Comparison of ENCODE assay signal across 10 cellular contexts in genomic region chr12:54368016-54368708, GRCh38. TPM values are rescaled to one million over a fixed set of nuclear protein-coding genes. Genes with fewer than 3 reads are reported as not detected.
DNase-seq lines count a peak whose midpoint lies in the region; ATAC-seq, FAIRE-seq and TF ChIP-seq lines count a peak whose summit lies in the region.
"Had no signal": no experiment of that assay in that cellular context is flagged by ENCODE, and none has a peak within 500 bp of the region (broad histone marks: within the 10 kb centered on the region; RNA-seq: fewer than 3 reads in every experiment).

No MANE protein-coding gene starts in this region.

- no peak for FAIRE-seq in HepG2 (lab: Jason Lieb, UNC)
- FAIRE-seq: urothelium cell line had no signal

- POLR2A ChIA-PET in A673 (lab: Charles Lee; ENCODE audit: low non-redundant PET) (interaction anchor here (0.5 to 0.7 kb wide), 2 partner anchors 9 to 12 kb away, joined by 3 read pairs; no protein-coding TSS in a partner anchor), HepG2 (lab: Yijun Ruan, JAX) (interaction anchor here (1.0 to 1.9 kb wide), 2 partner anchors 9 to 88 kb away, joined by 3 to 7 read pairs; partner anchors contain the start of genes CBX5 and HNRNPA1)

- intact Hi-C loops in A673 (cut with micrococcal nuclease; ENCODE audit: unreplicated experiment): loop anchor here (1.0 to 2.0 kb wide), 3 partner anchors 31 to 148 kb away; no protein-coding TSS in a partner anchor
- intact Hi-C loops in HepG2 (cut with micrococcal nuclease; ENCODE audit: unreplicated experiment): loop anchor here (1.0 to 10.0 kb wide), 4 partner anchors 117 to 363 kb away; partner anchors contain the start of genes HOXC8 and HOXC9

- BruUV-seq in A673 (replicated peaks; lab: Mats Ljungman, UMichigan) (no TSS peak), HepG2 (replicated peaks; lab: Mats Ljungman, UMichigan) (no TSS peak)

- TF ChIP-seq CTCF in A673 (conservative IDR thresholded peaks at IDR 0.05; ENCODE audit: low read depth, low read length) (no peak), Peyer's patch (IDR thresholded peaks at IDR 0.05) (no peak), HepG2 (CRISPR knock-in tag; IDR thresholded peaks at IDR 0.05) (no peak)

- H4K20me1 ChIP-seq in HepG2 (ENCODE audit: insufficient read depth, low read length): no peaks in the 10 kb centered on the region

- H3K4me3 ChIP-seq in A673 (ENCODE audit: low read depth, low read length, poor library complexity, severe bottlenecking) (peak overlapping the region; percentile 50), Peyer's patch (peak overlapping the region in 3 of 4 donors; percentile 2 to 42 (median 10)), HepG2 (replicated peaks in 1 of 3; ENCODE audit: insufficient read depth in 1 of 3, low read depth in 2 of 3, low read length in 3 of 3) (peak overlapping the region in 2 of 3 experiments; percentile 41 to 56; a peak in 4 of 6 replicates)
- H3K4me3 ChIP-seq: colonic mucosa had no signal

- peak overlapping the region; percentile 36 for H3K27ac ChIP-seq in A673 (ENCODE audit: low read depth, low read length, poor library complexity, severe bottlenecking)
- no peak overlapping the region for H3K27ac ChIP-seq in Peyer's patch
- H3K27ac ChIP-seq in HepG2 (ENCODE audit: extremely low read length, insufficient read depth, low read length): no peak overlapping the region
- H3K27ac ChIP-seq: colonic mucosa had no signal

- TF ChIP-seq RAD21 in HepG2 (CRISPR knock-in tag; IDR thresholded peaks at IDR 0.05): no peak

- H3K36me3 ChIP-seq in A673 (ENCODE audit: insufficient read depth, low read length, poor library complexity, severe bottlenecking) (no peaks in the 10 kb centered on the region), Peyer's patch (no peaks in the 10 kb centered on the region), HepG2 (replicated peaks in 1 of 2; ENCODE audit: control insufficient read depth in 1 of 2, insufficient read depth in 2 of 2, low read length in 2 of 2) (no peaks in the 10 kb centered on the region)
- H3K36me3 ChIP-seq: colonic mucosa had no signal

- H2AFZ ChIP-seq in HepG2 (ENCODE audit: low read length): peak overlapping the region; percentile 70

- peak overlapping the region; percentile 31; the same call in 1 of the 2 replicates for H3K9ac ChIP-seq in HepG2 (ENCODE audit: insufficient read depth, low read depth, low read length)

- in situ Hi-C loops in HepG2 (cut with HindIII; ENCODE audit: extremely low pct_ligation_motif_present, low pct_unique_long_range_greater_than_20kb): loop anchor here (5.0 to 10.0 kb wide), 2 partner anchors 116 to 353 kb away; no protein-coding TSS in a partner anchor

- CTCF ChIA-PET in A673 (lab: Charles Lee): interaction anchor here (0.6 to 1.6 kb wide), 9 partner anchors 11 to 161 kb away, joined by 3 to 18 read pairs (median 3); partner anchors contain the start of gene COPZ1
- CTCF ChIA-PET in HepG2 (lab: Yijun Ruan, JAX; ENCODE audit: low intra/inter-chr PET ratio, low total read pairs): interaction anchor here (0.9 to 3.9 kb wide), 7 partner anchors 8 to 153 kb away, joined by 3 to 27 read pairs (median 7); no protein-coding TSS in a partner anchor

- no peak for TF ChIP-seq EP300 in HepG2 (IDR thresholded peaks at IDR 0.05; ENCODE audit: low read depth in 2 of 2, low read length in 2 of 2)
- no peak for TF ChIP-seq EP300 in HepG2 (CRISPR knock-in tag; IDR thresholded peaks at IDR 0.05; ENCODE audit: borderline replicate concordance)

- DNase-seq in A673 (ENCODE audit: low spot score): no peak
- DNase-seq in Peyer's patch: no peak
- no peak for DNase-seq in HepG2 (ENCODE audit: low spot score)
- DNase-seq in DMS114 treated with DMSO at 0.1 percent for 48 hours (lab: John Stamatoyannopoulos, UW; ENCODE audit: unreplicated experiment): no peak
- DNase-seq in NCI-H1105 (lab: John Stamatoyannopoulos, UW): no peak

- H3K9me3 ChIP-seq in A673 (ENCODE audit: low read depth, low read length, poor library complexity, severe bottlenecking) (no peaks in the 10 kb centered on the region), Peyer's patch (no peaks in the 10 kb centered on the region), HepG2 (ENCODE audit: low read length) (no peaks in the 10 kb centered on the region)
- H3K9me3 ChIP-seq: colonic mucosa had no signal

- H3K79me2 ChIP-seq in HepG2 (ENCODE audit: insufficient read depth, low read length): no peaks in the 10 kb centered on the region

- WGBS in HepG2 (ENCODE audit: low lambda C conversion rate): 29% methylated on average over 4 of the region's 5 CpGs

- H3K4me1 ChIP-seq in A673 (ENCODE audit: insufficient read depth, low read length, poor library complexity, severe bottlenecking) (peaks cover 43% of the 10 kb centered on the region), Peyer's patch (peaks cover 0 to 29% (median 0%) of the 10 kb centered on the region in 4 donors), HepG2 (ENCODE audit: insufficient read depth, low read length) (peaks cover 21% of the 10 kb centered on the region)

- no peaks in the 10 kb centered on the region for H3K27me3 ChIP-seq in A673 (replicated peaks; ENCODE audit: insufficient read depth, low read depth, low read length, poor library complexity)
- H3K27me3 ChIP-seq in Peyer's patch: no peaks in the 10 kb centered on the region
- peaks cover 1 to 12% of the 10 kb centered on the region in 2 experiments; a peak in 2 of 5 replicates for H3K27me3 ChIP-seq in HepG2 (ENCODE audit: control insufficient read depth in 1 of 2, insufficient read depth in 2 of 2, low read length in 2 of 2)
- H3K27me3 ChIP-seq: colonic mucosa had no signal

- peak overlapping the region; percentile 80 for H3K4me2 ChIP-seq in HepG2 (ENCODE audit: low read depth, low read length)

- ATAC-seq in GM21529 (IDR thresholded peaks at IDR 0.05; ENCODE audit: unreplicated experiment) (peak; percentile 16), HepG2 (peak; percentile 20; the same call in 1 of the 3 replicates), HG03045 (IDR thresholded peaks at IDR 0.05; ENCODE audit: unreplicated experiment) (no peak), HG03460 (IDR thresholded peaks at IDR 0.05; ENCODE audit: unreplicated experiment) (no peak)

- TF ChIP-seq POLR2A in Peyer's patch (IDR thresholded peaks at IDR 0.05) (no peak), HepG2 (IDR thresholded peaks at IDR 0.05; ENCODE audit: insufficient read depth in 1 of 2, low read depth in 2 of 2, low read length in 2 of 2) (no peak)

RNA-seq across cellular contexts. Expression of gene GPR84, which starts 3.9 kb away (rescaled TPM):
- total RNA-seq in A673 (2021) (not detected in 2 replicates), Peyer's patch (not detected), HepG2 (2016; rRNA removed; fragmentation: Illumina TruSeq; extraction: Trizol) (not detected in 2 replicates)
- total RNA-seq in HepG2 (2016; cell fraction: cytosol; rRNA removed; fragmentation: Illumina TruSeq; extraction: Trizol; ENCODE audit: low read depth): not detected in 2 replicates
- total RNA-seq in HepG2 (2016; cell fraction: insoluble cytoplasmic fraction; rRNA removed; fragmentation: Illumina TruSeq; extraction: Trizol): not detected in 2 replicates
- not detected in 2 replicates for total RNA-seq in HepG2 (2016; cell fraction: membrane; rRNA removed; fragmentation: Illumina TruSeq; extraction: Trizol)
- total RNA-seq in HepG2 (2016; cell fraction: nucleus; rRNA removed; fragmentation: Illumina TruSeq; extraction: Trizol): not detected in 2 replicates
- polyA plus RNA-seq in HepG2 (2011; rRNA removed): not detected in 2 replicates
- not detected in 2 replicates for polyA plus RNA-seq in HepG2 (2011; cell fraction: cytosol; rRNA removed)
- not detected in 2 replicates for polyA plus RNA-seq in HepG2 (2011; cell fraction: nucleus; rRNA removed)
- polyA plus RNA-seq in HepG2 (2012): not detected in 2 replicates
- polyA plus RNA-seq in HepG2 (2016; cell fraction: cytosol; fragmentation: Illumina TruSeq; extraction: Trizol; ENCODE audit: low read depth): not detected in 2 replicates
- not detected in 2 replicates for polyA plus RNA-seq in HepG2 (2016; cell fraction: insoluble cytoplasmic fraction; fragmentation: Illumina TruSeq; extraction: Trizol; ENCODE audit: low read depth)
- polyA plus RNA-seq in HepG2 (2016; cell fraction: membrane; fragmentation: Illumina TruSeq; extraction: Trizol; ENCODE audit: low read depth): not detected in 2 replicates
- polyA plus RNA-seq in HepG2 (2016; cell fraction: nucleus; fragmentation: Illumina TruSeq; extraction: Trizol; ENCODE audit: insufficient read depth, low read depth): not detected in 2 replicates
- polyA minus RNA-seq in HepG2 (2011; rRNA and poly(A)+ RNA removed; ENCODE audit: low replicate concordance): not detected in 2 replicates
- not detected in 2 replicates for polyA minus RNA-seq in HepG2 (2011; cell fraction: cytosol; rRNA and poly(A)+ RNA removed)
- not detected in 2 replicates for polyA minus RNA-seq in HepG2 (2011; cell fraction: nucleus; rRNA and poly(A)+ RNA removed)

RNA-seq across cellular contexts. Expression of gene ZNF385A, which starts 16.4 kb away (rescaled TPM):
- total RNA-seq in A673 (2021): 17.5 and 26.8 TPM in 2 replicates
- total RNA-seq in Peyer's patch: 10 to 100 TPM in 2 of 4 donors, 1 to 10 TPM in 2; 7.3 to 28.1 (median 9.7) TPM
- total RNA-seq in HepG2 (2016; rRNA removed; fragmentation: Illumina TruSeq; extraction: Trizol): 0.44 and 0.49 TPM in 2 replicates
- total RNA-seq in HepG2 (2016; cell fraction: cytosol; rRNA removed; fragmentation: Illumina TruSeq; extraction: Trizol; ENCODE audit: low read depth): 0.30 and 0.53 TPM in 2 replicates
- 0.26 and 0.39 TPM in 2 replicates for total RNA-seq in HepG2 (2016; cell fraction: insoluble cytoplasmic fraction; rRNA removed; fragmentation: Illumina TruSeq; extraction: Trizol)
- 1.4 and 1.8 TPM in 2 replicates for total RNA-seq in HepG2 (2016; cell fraction: membrane; rRNA removed; fragmentation: Illumina TruSeq; extraction: Trizol)
- total RNA-seq in HepG2 (2016; cell fraction: nucleus; rRNA removed; fragmentation: Illumina TruSeq; extraction: Trizol): 0.44 and 0.93 TPM in 2 replicates
- polyA plus RNA-seq in HepG2 (2011; rRNA removed): 0.31 and 0.67 TPM in 2 replicates
- polyA plus RNA-seq in HepG2 (2011; cell fraction: cytosol; rRNA removed): 0.23 and 0.43 TPM in 2 replicates
- polyA plus RNA-seq in HepG2 (2011; cell fraction: nucleus; rRNA removed): 0.56 and 0.66 TPM in 2 replicates
- 1.2 and 1.3 TPM in 2 replicates for polyA plus RNA-seq in HepG2 (2012)
- 3.9 and 4.1 TPM in 2 replicates for polyA plus RNA-seq in HepG2 (2016; cell fraction: cytosol; fragmentation: Illumina TruSeq; extraction: Trizol; ENCODE audit: low read depth)
- 2.8 and 3.3 TPM in 2 replicates for polyA plus RNA-seq in HepG2 (2016; cell fraction: insoluble cytoplasmic fraction; fragmentation: Illumina TruSeq; extraction: Trizol; ENCODE audit: low read depth)
- 8.1 and 9.0 TPM in 2 replicates for polyA plus RNA-seq in HepG2 (2016; cell fraction: membrane; fragmentation: Illumina TruSeq; extraction: Trizol; ENCODE audit: low read depth)
- 2.5 and 4.2 TPM in 2 replicates for polyA plus RNA-seq in HepG2 (2016; cell fraction: nucleus; fragmentation: Illumina TruSeq; extraction: Trizol; ENCODE audit: insufficient read depth, low read depth)
- polyA minus RNA-seq in HepG2 (2011; rRNA and poly(A)+ RNA removed; ENCODE audit: low replicate concordance): 0.50 and 6.8 TPM in 2 replicates
- polyA minus RNA-seq in HepG2 (2011; cell fraction: cytosol; rRNA and poly(A)+ RNA removed): 0.70 and 1.5 TPM in 2 replicates
- polyA minus RNA-seq in HepG2 (2011; cell fraction: nucleus; rRNA and poly(A)+ RNA removed): not detected in 2 replicates

RNA-seq across cellular contexts. Expression of gene COPZ1, which starts 43.2 kb away (rescaled TPM):
- total RNA-seq in A673 (2021) (169 and 187 TPM in 2 replicates), Peyer's patch (10 to 100 TPM; 42.4 to 66.9 (median 54.2) TPM), HepG2 (2016; rRNA removed; fragmentation: Illumina TruSeq; extraction: Trizol) (125 and 201 TPM in 2 replicates)
- total RNA-seq in HepG2 (2016; cell fraction: cytosol; rRNA removed; fragmentation: Illumina TruSeq; extraction: Trizol; ENCODE audit: low read depth): 20.4 and 22.6 TPM in 2 replicates
- 123 and 217 TPM in 2 replicates for total RNA-seq in HepG2 (2016; cell fraction: insoluble cytoplasmic fraction; rRNA removed; fragmentation: Illumina TruSeq; extraction: Trizol)
- 45.5 and 48.0 TPM in 2 replicates for total RNA-seq in HepG2 (2016; cell fraction: membrane; rRNA removed; fragmentation: Illumina TruSeq; extraction: Trizol)
- total RNA-seq in HepG2 (2016; cell fraction: nucleus; rRNA removed; fragmentation: Illumina TruSeq; extraction: Trizol): 42.3 and 53.2 TPM in 2 replicates
- polyA plus RNA-seq in HepG2 (2011; rRNA removed): 134 and 184 TPM in 2 replicates
- 121 and 141 TPM in 2 replicates for polyA plus RNA-seq in HepG2 (2011; cell fraction: cytosol; rRNA removed)
- polyA plus RNA-seq in HepG2 (2011; cell fraction: nucleus; rRNA removed): 41.8 and 48.0 TPM in 2 replicates
- 118 and 217 TPM in 2 replicates for polyA plus RNA-seq in HepG2 (2012)
- 37.1 and 37.6 TPM in 2 replicates for polyA plus RNA-seq in HepG2 (2016; cell fraction: cytosol; fragmentation: Illumina TruSeq; extraction: Trizol; ENCODE audit: low read depth)
- polyA plus RNA-seq in HepG2 (2016; cell fraction: insoluble cytoplasmic fraction; fragmentation: Illumina TruSeq; extraction: Trizol; ENCODE audit: low read depth): 312 and 355 TPM in 2 replicates
- 61.8 and 63.8 TPM in 2 replicates for polyA plus RNA-seq in HepG2 (2016; cell fraction: membrane; fragmentation: Illumina TruSeq; extraction: Trizol; ENCODE audit: low read depth)
- polyA plus RNA-seq in HepG2 (2016; cell fraction: nucleus; fragmentation: Illumina TruSeq; extraction: Trizol; ENCODE audit: insufficient read depth, low read depth): 112 and 113 TPM in 2 replicates
- polyA minus RNA-seq in HepG2 (2011; rRNA and poly(A)+ RNA removed; ENCODE audit: low replicate concordance): 102 and 206 TPM in 2 replicates
- polyA minus RNA-seq in HepG2 (2011; cell fraction: cytosol; rRNA and poly(A)+ RNA removed): 105 and 134 TPM in 2 replicates
- 37.2 and 53.7 TPM in 2 replicates for polyA minus RNA-seq in HepG2 (2011; cell fraction: nucleus; rRNA and poly(A)+ RNA removed)

RNA-seq across cellular contexts. Expression of gene ITGA5, which starts 50.9 kb away (rescaled TPM):
- 96.8 and 108 TPM in 2 replicates for total RNA-seq in A673 (2021)
- total RNA-seq in Peyer's patch: 10 to 100 TPM; 21.0 to 78.4 (median 44.5) TPM
- total RNA-seq in HepG2 (2016; rRNA removed; fragmentation: Illumina TruSeq; extraction: Trizol): 0.20 and 0.28 TPM in 2 replicates
- total RNA-seq in HepG2 (2016; cell fraction: cytosol; rRNA removed; fragmentation: Illumina TruSeq; extraction: Trizol; ENCODE audit: low read depth): not detected in 2 replicates
- total RNA-seq in HepG2 (2016; cell fraction: insoluble cytoplasmic fraction; rRNA removed; fragmentation: Illumina TruSeq; extraction: Trizol): 0.17 TPM in 1 of 2 replicates, not detected in the other
- 0.34 TPM in 1 of 2 replicates, not detected in the other for total RNA-seq in HepG2 (2016; cell fraction: membrane; rRNA removed; fragmentation: Illumina TruSeq; extraction: Trizol)
- total RNA-seq in HepG2 (2016; cell fraction: nucleus; rRNA removed; fragmentation: Illumina TruSeq; extraction: Trizol): 0.28 and 0.78 TPM in 2 replicates
- 0.40 and 0.52 TPM in 2 replicates for polyA plus RNA-seq in HepG2 (2011; rRNA removed)
- polyA plus RNA-seq in HepG2 (2011; cell fraction: cytosol; rRNA removed): 0.18 and 0.23 TPM in 2 replicates
- 0.45 and 0.80 TPM in 2 replicates for polyA plus RNA-seq in HepG2 (2011; cell fraction: nucleus; rRNA removed)
- 0.12 TPM in 1 of 2 replicates, not detected in the other for polyA plus RNA-seq in HepG2 (2012)
- not detected in 2 replicates for polyA plus RNA-seq in HepG2 (2016; cell fraction: cytosol; fragmentation: Illumina TruSeq; extraction: Trizol; ENCODE audit: low read depth)
- polyA plus RNA-seq in HepG2 (2016; cell fraction: insoluble cytoplasmic fraction; fragmentation: Illumina TruSeq; extraction: Trizol; ENCODE audit: low read depth): 0.04 and 0.12 TPM in 2 replicates
- not detected in 2 replicates for polyA plus RNA-seq in HepG2 (2016; cell fraction: membrane; fragmentation: Illumina TruSeq; extraction: Trizol; ENCODE audit: low read depth)
- polyA plus RNA-seq in HepG2 (2016; cell fraction: nucleus; fragmentation: Illumina TruSeq; extraction: Trizol; ENCODE audit: insufficient read depth, low read depth): 0.46 and 0.53 TPM in 2 replicates
- 0.34 and 75.5 TPM in 2 replicates for polyA minus RNA-seq in HepG2 (2011; rRNA and poly(A)+ RNA removed; ENCODE audit: low replicate concordance)
- 0.53 and 0.99 TPM in 2 replicates for polyA minus RNA-seq in HepG2 (2011; cell fraction: cytosol; rRNA and poly(A)+ RNA removed)
- 0.52 and 1.2 TPM in 2 replicates for polyA minus RNA-seq in HepG2 (2011; cell fraction: nucleus; rRNA and poly(A)+ RNA removed)

Comparison
In these comparisons a context has a peak if more than half of its experiments do, and no peak if none do; other contexts are left out.
1. ATAC-seq: peak in GM21529 (single experiment) and HepG2 (single experiment); none in HG03045 (single experiment) and HG03460 (single experiment).
2. Peak in every context shown above with its lines, with median percentiles within 50 percentile points of each other: H3K4me3 ChIP-seq.